ENCODE assay signal across 2 cellular contexts in genomic region chr2:118539290-118539689, GRCh38.
TF ChIP-seq lines count a peak whose summit lies in the region.

No MANE protein-coding gene starts in this region.

TF ChIP-seq in HCT116, 20 proteins besides CTCF, POLR2A, EP300 and RAD21:
- TF ChIP-seq ZNF274 (IDR thresholded peaks at IDR 0.05; ENCODE audit: low read depth, low read length) = no peak
- TF ChIP-seq EZH2phosphoT487 (IDR thresholded peaks at IDR 0.05; ENCODE audit: borderline replicate concordance) = no peak
- TF ChIP-seq, protein P1, sequence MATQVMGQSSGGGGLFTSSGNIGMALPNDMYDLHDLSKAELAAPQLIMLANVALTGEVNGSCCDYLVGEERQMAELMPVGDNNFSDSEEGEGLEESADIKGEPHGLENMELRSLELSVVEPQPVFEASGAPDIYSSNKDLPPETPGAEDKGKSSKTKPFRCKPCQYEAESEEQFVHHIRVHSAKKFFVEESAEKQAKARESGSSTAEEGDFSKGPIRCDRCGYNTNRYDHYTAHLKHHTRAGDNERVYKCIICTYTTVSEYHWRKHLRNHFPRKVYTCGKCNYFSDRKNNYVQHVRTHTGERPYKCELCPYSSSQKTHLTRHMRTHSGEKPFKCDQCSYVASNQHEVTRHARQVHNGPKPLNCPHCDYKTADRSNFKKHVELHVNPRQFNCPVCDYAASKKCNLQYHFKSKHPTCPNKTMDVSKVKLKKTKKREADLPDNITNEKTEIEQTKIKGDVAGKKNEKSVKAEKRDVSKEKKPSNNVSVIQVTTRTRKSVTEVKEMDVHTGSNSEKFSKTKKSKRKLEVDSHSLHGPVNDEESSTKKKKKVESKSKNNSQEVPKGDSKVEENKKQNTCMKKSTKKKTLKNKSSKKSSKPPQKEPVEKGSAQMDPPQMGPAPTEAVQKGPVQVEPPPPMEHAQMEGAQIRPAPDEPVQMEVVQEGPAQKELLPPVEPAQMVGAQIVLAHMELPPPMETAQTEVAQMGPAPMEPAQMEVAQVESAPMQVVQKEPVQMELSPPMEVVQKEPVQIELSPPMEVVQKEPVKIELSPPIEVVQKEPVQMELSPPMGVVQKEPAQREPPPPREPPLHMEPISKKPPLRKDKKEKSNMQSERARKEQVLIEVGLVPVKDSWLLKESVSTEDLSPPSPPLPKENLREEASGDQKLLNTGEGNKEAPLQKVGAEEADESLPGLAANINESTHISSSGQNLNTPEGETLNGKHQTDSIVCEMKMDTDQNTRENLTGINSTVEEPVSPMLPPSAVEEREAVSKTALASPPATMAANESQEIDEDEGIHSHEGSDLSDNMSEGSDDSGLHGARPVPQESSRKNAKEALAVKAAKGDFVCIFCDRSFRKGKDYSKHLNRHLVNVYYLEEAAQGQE (IDR thresholded peaks at IDR 0.05; ENCODE audit: low read depth) = no peak
- TF ChIP-seq EGR1 (IDR thresholded peaks at IDR 0.05; ENCODE audit: low read depth) = no peak
- TF ChIP-seq, protein P2, sequence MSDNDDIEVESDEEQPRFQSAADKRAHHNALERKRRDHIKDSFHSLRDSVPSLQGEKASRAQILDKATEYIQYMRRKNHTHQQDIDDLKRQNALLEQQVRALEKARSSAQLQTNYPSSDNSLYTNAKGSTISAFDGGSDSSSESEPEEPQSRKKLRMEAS (IDR thresholded peaks at IDR 0.05) = no peak
- no peak for TF ChIP-seq ZBTB33 (IDR thresholded peaks at IDR 0.05; ENCODE audit: extremely low read depth, insufficient replicate concordance, low read length)
- no peak for TF ChIP-seq JUND (IDR thresholded peaks at IDR 0.05)
- no peak for TF ChIP-seq ZFX (IDR thresholded peaks at IDR 0.05)
- no peak for TF ChIP-seq EZH2 (IDR thresholded peaks at IDR 0.05)
- TF ChIP-seq ATF3 (IDR thresholded peaks at IDR 0.05) = no peak
- TF ChIP-seq SRF (IDR thresholded peaks at IDR 0.05; ENCODE audit: low read depth) = no peak
- no peak for TF ChIP-seq SP1 (IDR thresholded peaks at IDR 0.05; ENCODE audit: low read depth)
- TF ChIP-seq YY1 (IDR thresholded peaks at IDR 0.05; ENCODE audit: extremely low read depth, insufficient replicate concordance, low read depth, low read length) = no peak
- no peak for TF ChIP-seq SIN3A (IDR thresholded peaks at IDR 0.05; ENCODE audit: low read depth)

TF ChIP-seq in HepG2, 621 proteins besides CTCF, POLR2A, EP300 and RAD21:
- TF ChIP-seq HOXA3 (CRISPR knock-in tag; IDR thresholded peaks at IDR 0.05) (no peak), NFATC3 (CRISPR knock-in tag; IDR thresholded peaks at IDR 0.05) (no peak)
- TF ChIP-seq, protein P3, sequence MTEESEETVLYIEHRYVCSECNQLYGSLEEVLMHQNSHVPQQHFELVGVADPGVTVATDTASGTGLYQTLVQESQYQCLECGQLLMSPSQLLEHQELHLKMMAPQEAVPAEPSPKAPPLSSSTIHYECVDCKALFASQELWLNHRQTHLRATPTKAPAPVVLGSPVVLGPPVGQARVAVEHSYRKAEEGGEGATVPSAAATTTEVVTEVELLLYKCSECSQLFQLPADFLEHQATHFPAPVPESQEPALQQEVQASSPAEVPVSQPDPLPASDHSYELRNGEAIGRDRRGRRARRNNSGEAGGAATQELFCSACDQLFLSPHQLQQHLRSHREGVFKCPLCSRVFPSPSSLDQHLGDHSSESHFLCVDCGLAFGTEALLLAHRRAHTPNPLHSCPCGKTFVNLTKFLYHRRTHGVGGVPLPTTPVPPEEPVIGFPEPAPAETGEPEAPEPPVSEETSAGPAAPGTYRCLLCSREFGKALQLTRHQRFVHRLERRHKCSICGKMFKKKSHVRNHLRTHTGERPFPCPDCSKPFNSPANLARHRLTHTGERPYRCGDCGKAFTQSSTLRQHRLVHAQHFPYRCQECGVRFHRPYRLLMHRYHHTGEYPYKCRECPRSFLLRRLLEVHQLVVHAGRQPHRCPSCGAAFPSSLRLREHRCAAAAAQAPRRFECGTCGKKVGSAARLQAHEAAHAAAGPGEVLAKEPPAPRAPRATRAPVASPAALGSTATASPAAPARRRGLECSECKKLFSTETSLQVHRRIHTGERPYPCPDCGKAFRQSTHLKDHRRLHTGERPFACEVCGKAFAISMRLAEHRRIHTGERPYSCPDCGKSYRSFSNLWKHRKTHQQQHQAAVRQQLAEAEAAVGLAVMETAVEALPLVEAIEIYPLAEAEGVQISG (CRISPR knock-in tag; IDR thresholded peaks at IDR 0.05) = peak; percentile 69
TF ChIP-seq in HepG2: peak in this region for 1.
